8 cellular contexts compared by ENCODE assay signal in genomic region chr7:151838861-151839381, GRCh38. TPM values are rescaled to one million over a fixed set of nuclear protein-coding genes. Genes with fewer than 3 reads are reported as not detected.
DNase-seq lines count a peak whose midpoint lies in the region; ATAC-seq and TF ChIP-seq lines count a peak whose summit lies in the region.

No MANE protein-coding gene starts in this region.

- WGBS in esophagus squamous epithelium, 2 donors: 28 to 51% methylated on average over 9 to 17 of the region's 17 CpGs

- CTCF ChIA-PET in T-cell (lab: Charles Lee): interaction anchor here in 1 of 2 donors (0.6 to 0.9 kb wide), 2 partner anchors 56 to 312 kb away, joined by 3 read pairs; no protein-coding TSS in a partner anchor

- no peaks in the 10 kb centered on the region for H3K9me3 ChIP-seq in esophagus squamous epithelium

- H3K4me3 ChIP-seq in esophagus squamous epithelium: peak overlapping the region in 1 of 4 donors; percentile 35

- peaks cover 28 to 44% (median 44%) of the 10 kb centered on the region in 3 donors for H3K4me1 Mint-ChIP-seq in T-cell

- intact Hi-C loops in esophagus squamous epithelium (cut with DNase I): no loop called here

- H3K27ac ChIP-seq in esophagus squamous epithelium: peak overlapping the region; percentile 31 to 62 (median 46)

- H3K36me3 Mint-ChIP-seq in T-cell: peaks cover 6% of the 10 kb centered on the region

- no peaks in the 10 kb centered on the region for H3K27me3 Mint-ChIP-seq in T-cell

- peaks cover 22 to 38% (median 28%) of the 10 kb centered on the region in 3 donors for H3K4me1 ChIP-seq in esophagus squamous epithelium

- POLR2A ChIA-PET in T-cell (lab: Charles Lee): interaction anchor here (0.7 to 1.0 kb wide), 2 partner anchors 38 to 336 kb away, joined by 7 read pairs; partner anchors contain the start of gene PRKAG2 (in 1 of the 2)

- TF ChIP-seq CTCF in esophagus squamous epithelium (IDR thresholded peaks at IDR 0.05): no peak

- peak; percentile 73 for ATAC-seq in GM18502 (IDR thresholded peaks at IDR 0.05; ENCODE audit: poor library complexity, unreplicated experiment)
- peak; percentile 70 for ATAC-seq in HG02759 (IDR thresholded peaks at IDR 0.05; ENCODE audit: unreplicated experiment)
- peak; percentile 75 to 85 (median 83) for ATAC-seq in T-cell (replicated peaks in 1 of 4)
- peak; percentile 69 for ATAC-seq in stimulated activated naive CD8-positive, alpha-beta T cell treated with anti-CD3 and anti-CD28 coated beads, Interleukin-15, Interleukin-2, amounts not matched to agents 100 U/mL and 50 U/mL, for 24 hours

- H3K9me3 Mint-ChIP-seq in T-cell: no peaks in the 10 kb centered on the region

- H3K27me3 ChIP-seq in esophagus squamous epithelium: no peaks in the 10 kb centered on the region

- peaks cover 0 to 8% (median 0%) of the 10 kb centered on the region in 3 donors for H3K36me3 ChIP-seq in esophagus squamous epithelium

- DNase-seq in T-cell (peak in 32 of 34 experiments; percentile 10 to 60 (median 34)), esophagus squamous epithelium (lab: John Stamatoyannopoulos, UW) (no peak), NCI-H510A treated with DMSO at 0.1 percent for 48 hours (lab: John Stamatoyannopoulos, UW) (no peak), NCI-H526 treated with DMSO at 0.1 percent for 48 hours (lab: John Stamatoyannopoulos, UW) (no peak), kidney tubule cell (ENCODE audit: low spot score) (no peak)
- peak; percentile 55 for DNase-seq in stimulated activated naive CD8-positive, alpha-beta T cell treated with anti-CD3 and anti-CD28 coated beads, Interleukin-15, Interleukin-2, amounts not matched to agents 100 U/mL and 50 U/mL, for 24 hours

- peak overlapping the region; percentile 80 to 86 for H3K27ac Mint-ChIP-seq in T-cell

- peak overlapping the region; percentile 62 to 69 (median 65) for H3K4me3 Mint-ChIP-seq in T-cell

- no peak for TF ChIP-seq POLR2A in esophagus squamous epithelium (IDR thresholded peaks at IDR 0.05)

RNA-seq across cellular contexts. Expression of gene PRKAG2, which starts 38.0 kb away (rescaled TPM):
- total RNA-seq in T-cell: 10 to 100 TPM; 43.0 to 59.9 (median 49.3) TPM
- total RNA-seq in esophagus squamous epithelium: 10 to 100 TPM in 3 of 4 donors, 1 to 10 TPM in 1; 8.9 to 35.1 (median 13.6) TPM

Comparison
In these comparisons a context has a peak if more than half of its experiments do, and no peak if none do; other contexts are left out.
1. DNase-seq: peak in T-cell (32 of 34) and stimulated activated naive CD8-positive, alpha-beta T cell treated with anti-CD3 and anti-CD28 coated beads, Interleukin-15, Interleukin-2, amounts not matched to agents 100 U/mL and 50 U/mL, for 24 hours (single experiment); none in esophagus squamous epithelium (single experiment), NCI-H510A treated with DMSO at 0.1 percent for 48 hours (single experiment), NCI-H526 treated with DMSO at 0.1 percent for 48 hours (single experiment) and kidney tubule cell (single experiment).
2. Peak in every context shown above with its lines, with median percentiles within 50 percentile points of each other: ATAC-seq.